ENCODE assay signal across 1 cellular context in the genomic region with DNA sequence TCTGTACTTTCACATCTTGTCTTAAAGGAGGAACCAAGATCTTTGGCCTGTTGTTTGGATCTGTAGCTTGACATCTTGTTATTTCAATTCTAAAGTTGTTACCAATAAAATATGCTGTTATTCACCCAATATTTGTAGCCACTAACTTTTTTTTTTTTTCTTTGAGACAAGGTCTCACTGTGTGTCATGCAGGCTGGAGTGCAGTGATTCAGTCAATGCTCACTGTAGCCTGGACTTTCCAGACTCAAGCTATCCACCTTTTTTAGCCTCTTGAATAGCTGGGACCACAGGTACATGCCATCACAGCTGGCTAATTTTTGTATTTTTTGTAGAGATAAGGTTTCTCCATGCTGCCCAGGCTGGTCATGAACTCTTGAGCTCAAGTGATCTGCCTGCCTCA.
TF ChIP-seq lines count a peak whose summit lies in the region.

No MANE protein-coding gene starts in this region.

TF ChIP-seq in IMR-90, 13 proteins besides CTCF, POLR2A, EP300 and RAD21 (continued from another document):
- no peak for TF ChIP-seq RFX5 (IDR thresholded peaks at IDR 0.05; ENCODE audit: low read depth, low read length)
- no peak for TF ChIP-seq CEBPB (IDR thresholded peaks at IDR 0.05; ENCODE audit: low read depth, low read length)
- no peak for TF ChIP-seq MAZ (IDR thresholded peaks at IDR 0.05; ENCODE audit: borderline replicate concordance, low read depth, low read length)
